ENCODE assay signal across 1 cellular context in the genomic region with DNA sequence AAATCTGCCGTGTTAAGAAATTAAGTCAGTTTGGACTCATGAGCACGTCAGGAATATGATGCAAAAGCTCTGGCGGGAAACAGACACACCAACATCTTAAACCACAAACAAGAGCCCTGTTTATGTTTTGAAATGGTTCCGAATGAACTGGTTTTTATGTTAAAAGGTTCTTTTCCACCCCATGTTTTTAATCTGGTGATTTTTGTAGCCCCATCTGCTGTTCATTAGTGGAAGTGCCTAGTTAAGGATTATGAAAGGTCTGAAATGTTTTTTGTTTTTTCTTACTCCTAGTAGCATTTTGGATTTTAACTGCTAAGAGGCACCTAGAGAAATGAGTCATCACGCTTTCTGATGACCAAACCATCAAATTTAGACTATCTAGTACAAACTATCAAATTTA.
TF ChIP-seq lines count a peak whose summit lies in the region.

No MANE protein-coding gene starts in this region.

TF ChIP-seq in IMR-90, 13 proteins besides CTCF, POLR2A, EP300 and RAD21:
- TF ChIP-seq MXI1 (IDR thresholded peaks at IDR 0.05; ENCODE audit: borderline replicate concordance, low read depth, low read length) (no peak), SMC3 (IDR thresholded peaks at IDR 0.05; ENCODE audit: low read depth, low read length) (no peak), BHLHE40 (IDR thresholded peaks at IDR 0.05; ENCODE audit: low read depth, low read length) (no peak), MAFK (IDR thresholded peaks at IDR 0.05; ENCODE audit: low read depth, low read length) (no peak), FOS (IDR thresholded peaks at IDR 0.05; ENCODE audit: low read depth, low read length) (no peak), MAZ (IDR thresholded peaks at IDR 0.05; ENCODE audit: borderline replicate concordance, low read depth, low read length) (no peak), RFX5 (IDR thresholded peaks at IDR 0.05; ENCODE audit: low read depth, low read length) (no peak)
- TF ChIP-seq, protein P1, sequence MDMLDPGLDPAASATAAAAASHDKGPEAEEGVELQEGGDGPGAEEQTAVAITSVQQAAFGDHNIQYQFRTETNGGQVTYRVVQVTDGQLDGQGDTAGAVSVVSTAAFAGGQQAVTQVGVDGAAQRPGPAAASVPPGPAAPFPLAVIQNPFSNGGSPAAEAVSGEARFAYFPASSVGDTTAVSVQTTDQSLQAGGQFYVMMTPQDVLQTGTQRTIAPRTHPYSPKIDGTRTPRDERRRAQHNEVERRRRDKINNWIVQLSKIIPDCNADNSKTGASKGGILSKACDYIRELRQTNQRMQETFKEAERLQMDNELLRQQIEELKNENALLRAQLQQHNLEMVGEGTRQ (IDR thresholded peaks at IDR 0.05; ENCODE audit: low read depth, low read length): no peak
- TF ChIP-seq, protein P2, sequence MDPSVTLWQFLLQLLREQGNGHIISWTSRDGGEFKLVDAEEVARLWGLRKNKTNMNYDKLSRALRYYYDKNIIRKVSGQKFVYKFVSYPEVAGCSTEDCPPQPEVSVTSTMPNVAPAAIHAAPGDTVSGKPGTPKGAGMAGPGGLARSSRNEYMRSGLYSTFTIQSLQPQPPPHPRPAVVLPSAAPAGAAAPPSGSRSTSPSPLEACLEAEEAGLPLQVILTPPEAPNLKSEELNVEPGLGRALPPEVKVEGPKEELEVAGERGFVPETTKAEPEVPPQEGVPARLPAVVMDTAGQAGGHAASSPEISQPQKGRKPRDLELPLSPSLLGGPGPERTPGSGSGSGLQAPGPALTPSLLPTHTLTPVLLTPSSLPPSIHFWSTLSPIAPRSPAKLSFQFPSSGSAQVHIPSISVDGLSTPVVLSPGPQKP (IDR thresholded peaks at IDR 0.05; ENCODE audit: borderline replicate concordance, low read depth, low read length): no peak
